Comparison of ENCODE assay signal across 1 cellular context in the genomic region with DNA sequence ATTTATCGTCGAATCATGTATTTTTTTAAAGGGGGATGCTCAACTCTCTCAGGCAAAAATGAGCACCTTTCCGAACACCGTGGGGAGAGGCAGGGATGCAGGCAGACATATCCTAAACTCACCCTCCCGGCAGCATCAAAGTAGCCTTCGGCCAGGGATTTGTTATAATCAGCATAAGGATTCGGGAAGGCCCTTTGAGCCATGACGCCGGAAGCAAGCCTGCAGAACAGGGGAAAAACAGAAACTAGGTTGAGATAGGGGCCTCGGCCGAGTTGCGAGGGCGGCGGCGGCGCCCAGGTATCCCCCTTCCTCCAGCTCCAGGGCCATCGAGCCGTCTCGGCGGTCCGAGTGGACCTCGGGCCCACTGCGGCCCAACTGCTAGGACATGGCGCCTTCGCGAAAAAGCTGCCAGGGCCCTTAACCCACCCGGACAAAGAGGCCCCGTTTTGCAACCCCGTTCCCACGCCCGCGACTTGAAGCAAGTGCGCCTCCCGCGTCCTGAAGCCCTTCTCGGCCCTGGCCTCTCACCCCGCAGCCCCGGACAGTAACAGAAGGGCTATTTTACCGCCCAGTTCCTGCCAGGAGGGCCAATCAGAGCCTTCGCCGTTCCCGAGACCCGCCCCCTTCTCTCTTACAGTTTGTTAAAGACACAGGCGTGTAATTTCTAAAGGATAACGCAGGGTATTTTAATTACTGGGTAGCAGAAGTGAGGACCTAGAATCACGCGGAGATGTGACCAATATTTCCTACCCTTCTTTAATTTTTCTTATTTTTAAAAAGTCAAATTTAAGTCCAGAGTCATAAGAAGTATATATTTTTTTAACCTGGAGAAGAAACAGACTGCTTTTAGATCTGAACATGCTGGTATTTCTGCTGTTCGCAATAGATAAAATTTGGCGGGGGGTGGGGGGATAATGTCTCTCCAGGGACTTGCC.
TF ChIP-seq lines count a peak whose summit lies in the region.

A gene with protein sequence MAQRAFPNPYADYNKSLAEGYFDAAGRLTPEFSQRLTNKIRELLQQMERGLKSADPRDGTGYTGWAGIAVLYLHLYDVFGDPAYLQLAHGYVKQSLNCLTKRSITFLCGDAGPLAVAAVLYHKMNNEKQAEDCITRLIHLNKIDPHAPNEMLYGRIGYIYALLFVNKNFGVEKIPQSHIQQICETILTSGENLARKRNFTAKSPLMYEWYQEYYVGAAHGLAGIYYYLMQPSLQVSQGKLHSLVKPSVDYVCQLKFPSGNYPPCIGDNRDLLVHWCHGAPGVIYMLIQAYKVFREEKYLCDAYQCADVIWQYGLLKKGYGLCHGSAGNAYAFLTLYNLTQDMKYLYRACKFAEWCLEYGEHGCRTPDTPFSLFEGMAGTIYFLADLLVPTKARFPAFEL (minus strand): TSS at position 566 of the 935 bp plus-strand sequence. CDS start 363 bp downstream, at position 203.

TF ChIP-seq in WTC11, 78 proteins besides CTCF, POLR2A, EP300 and RAD21 (continued from another document and continues in another):
- TF ChIP-seq ZNF512 (CRISPR knock-in tag; IDR thresholded peaks at IDR 0.05; ENCODE audit: borderline replicate concordance): no peak
- TF ChIP-seq ELF4 (CRISPR knock-in tag; IDR thresholded peaks at IDR 0.05; ENCODE audit: low read depth): no peak
- TF ChIP-seq ZNF317 (CRISPR knock-in tag; IDR thresholded peaks at IDR 0.05; ENCODE audit: borderline replicate concordance, low read depth): no peak
- TF ChIP-seq, protein P1, sequence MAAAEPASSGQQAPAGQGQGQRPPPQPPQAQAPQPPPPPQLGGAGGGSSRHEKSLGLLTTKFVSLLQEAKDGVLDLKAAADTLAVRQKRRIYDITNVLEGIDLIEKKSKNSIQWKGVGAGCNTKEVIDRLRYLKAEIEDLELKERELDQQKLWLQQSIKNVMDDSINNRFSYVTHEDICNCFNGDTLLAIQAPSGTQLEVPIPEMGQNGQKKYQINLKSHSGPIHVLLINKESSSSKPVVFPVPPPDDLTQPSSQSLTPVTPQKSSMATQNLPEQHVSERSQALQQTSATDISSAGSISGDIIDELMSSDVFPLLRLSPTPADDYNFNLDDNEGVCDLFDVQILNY (CRISPR knock-in tag; IDR thresholded peaks at IDR 0.05): peak; percentile 28; the same call in 1 of the 2 replicates
- TF ChIP-seq ZNF416 (CRISPR knock-in tag; IDR thresholded peaks at IDR 0.05): no peak
- no peak for TF ChIP-seq ESRRA (CRISPR knock-in tag; IDR thresholded peaks at IDR 0.05; ENCODE audit: borderline replicate concordance)
- peak; percentile 39; the same call in 1 of the 2 replicates for TF ChIP-seq MAX (CRISPR knock-in tag; IDR thresholded peaks at IDR 0.05)
- TF ChIP-seq ZNF121 (CRISPR knock-in tag; IDR thresholded peaks at IDR 0.05): 0 out of 2 replicates have a peak, but pooled peaks have one; percentile 10
- no peak for TF ChIP-seq CDX4 (CRISPR knock-in tag; IDR thresholded peaks at IDR 0.05; ENCODE audit: borderline replicate concordance)
- no peak for TF ChIP-seq ZNF281 (CRISPR knock-in tag; IDR thresholded peaks at IDR 0.05)
- TF ChIP-seq ZNF232 (CRISPR knock-in tag; IDR thresholded peaks at IDR 0.05): no peak
- TF ChIP-seq CBFB (CRISPR knock-in tag; IDR thresholded peaks at IDR 0.05; ENCODE audit: low read depth): no peak
- no peak for TF ChIP-seq TP53 (CRISPR knock-in tag; IDR thresholded peaks at IDR 0.05)
- no peak for TF ChIP-seq AR (CRISPR knock-in tag; IDR thresholded peaks at IDR 0.05)
- no peak for TF ChIP-seq ZNF671 (CRISPR knock-in tag; IDR thresholded peaks at IDR 0.05)
- 0 out of 2 replicates have a peak, but pooled peaks have one; percentile 47 for TF ChIP-seq ARID4B (CRISPR knock-in tag; IDR thresholded peaks at IDR 0.05; ENCODE audit: borderline replicate concordance)
- TF ChIP-seq, protein P2, sequence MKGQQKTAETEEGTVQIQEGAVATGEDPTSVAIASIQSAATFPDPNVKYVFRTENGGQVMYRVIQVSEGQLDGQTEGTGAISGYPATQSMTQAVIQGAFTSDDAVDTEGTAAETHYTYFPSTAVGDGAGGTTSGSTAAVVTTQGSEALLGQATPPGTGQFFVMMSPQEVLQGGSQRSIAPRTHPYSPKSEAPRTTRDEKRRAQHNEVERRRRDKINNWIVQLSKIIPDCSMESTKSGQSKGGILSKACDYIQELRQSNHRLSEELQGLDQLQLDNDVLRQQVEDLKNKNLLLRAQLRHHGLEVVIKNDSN (CRISPR knock-in tag; IDR thresholded peaks at IDR 0.05): no peak
- TF ChIP-seq E2F4 (CRISPR knock-in tag; IDR thresholded peaks at IDR 0.05; ENCODE audit: borderline replicate concordance, low read depth): no peak
- TF ChIP-seq, protein P3, sequence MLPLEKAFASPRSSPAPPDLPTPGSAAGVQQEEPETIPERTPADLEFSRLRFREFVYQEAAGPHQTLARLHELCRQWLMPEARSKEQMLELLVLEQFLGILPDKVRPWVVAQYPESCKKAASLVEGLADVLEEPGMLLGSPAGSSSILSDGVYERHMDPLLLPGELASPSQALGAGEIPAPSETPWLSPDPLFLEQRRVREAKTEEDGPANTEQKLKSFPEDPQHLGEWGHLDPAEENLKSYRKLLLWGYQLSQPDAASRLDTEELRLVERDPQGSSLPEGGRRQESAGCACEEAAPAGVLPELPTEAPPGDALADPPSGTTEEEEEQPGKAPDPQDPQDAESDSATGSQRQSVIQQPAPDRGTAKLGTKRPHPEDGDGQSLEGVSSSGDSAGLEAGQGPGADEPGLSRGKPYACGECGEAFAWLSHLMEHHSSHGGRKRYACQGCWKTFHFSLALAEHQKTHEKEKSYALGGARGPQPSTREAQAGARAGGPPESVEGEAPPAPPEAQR (CRISPR knock-in tag; IDR thresholded peaks at IDR 0.05): no peak
- TF ChIP-seq, protein P4, sequence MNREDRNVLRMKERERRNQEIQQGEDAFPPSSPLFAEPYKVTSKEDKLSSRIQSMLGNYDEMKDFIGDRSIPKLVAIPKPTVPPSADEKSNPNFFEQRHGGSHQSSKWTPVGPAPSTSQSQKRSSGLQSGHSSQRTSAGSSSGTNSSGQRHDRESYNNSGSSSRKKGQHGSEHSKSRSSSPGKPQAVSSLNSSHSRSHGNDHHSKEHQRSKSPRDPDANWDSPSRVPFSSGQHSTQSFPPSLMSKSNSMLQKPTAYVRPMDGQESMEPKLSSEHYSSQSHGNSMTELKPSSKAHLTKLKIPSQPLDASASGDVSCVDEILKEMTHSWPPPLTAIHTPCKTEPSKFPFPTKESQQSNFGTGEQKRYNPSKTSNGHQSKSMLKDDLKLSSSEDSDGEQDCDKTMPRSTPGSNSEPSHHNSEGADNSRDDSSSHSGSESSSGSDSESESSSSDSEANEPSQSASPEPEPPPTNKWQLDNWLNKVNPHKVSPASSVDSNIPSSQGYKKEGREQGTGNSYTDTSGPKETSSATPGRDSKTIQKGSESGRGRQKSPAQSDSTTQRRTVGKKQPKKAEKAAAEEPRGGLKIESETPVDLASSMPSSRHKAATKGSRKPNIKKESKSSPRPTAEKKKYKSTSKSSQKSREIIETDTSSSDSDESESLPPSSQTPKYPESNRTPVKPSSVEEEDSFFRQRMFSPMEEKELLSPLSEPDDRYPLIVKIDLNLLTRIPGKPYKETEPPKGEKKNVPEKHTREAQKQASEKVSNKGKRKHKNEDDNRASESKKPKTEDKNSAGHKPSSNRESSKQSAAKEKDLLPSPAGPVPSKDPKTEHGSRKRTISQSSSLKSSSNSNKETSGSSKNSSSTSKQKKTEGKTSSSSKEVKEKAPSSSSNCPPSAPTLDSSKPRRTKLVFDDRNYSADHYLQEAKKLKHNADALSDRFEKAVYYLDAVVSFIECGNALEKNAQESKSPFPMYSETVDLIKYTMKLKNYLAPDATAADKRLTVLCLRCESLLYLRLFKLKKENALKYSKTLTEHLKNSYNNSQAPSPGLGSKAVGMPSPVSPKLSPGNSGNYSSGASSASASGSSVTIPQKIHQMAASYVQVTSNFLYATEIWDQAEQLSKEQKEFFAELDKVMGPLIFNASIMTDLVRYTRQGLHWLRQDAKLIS (CRISPR knock-in tag; IDR thresholded peaks at IDR 0.05; ENCODE audit: borderline replicate concordance): no peak
- TF ChIP-seq MXD4 (CRISPR knock-in tag; IDR thresholded peaks at IDR 0.05; ENCODE audit: borderline replicate concordance): no peak
- TF ChIP-seq CREB1 (CRISPR knock-in tag; IDR thresholded peaks at IDR 0.05): no peak
